ENCODE assay signal across 1 cellular context in genomic region chr9:121577201-121577600, GRCh38.
TF ChIP-seq lines count a peak whose summit lies in the region.

No MANE protein-coding gene starts in this region.

TF ChIP-seq in H1, 55 proteins besides CTCF, POLR2A, EP300 and RAD21:
- TF ChIP-seq MAFK (IDR thresholded peaks at IDR 0.05; ENCODE audit: low read depth, low read length) (no peak), USF2 (IDR thresholded peaks at IDR 0.05; ENCODE audit: low read length) (no peak), SP1 (IDR thresholded peaks at IDR 0.05; ENCODE audit: low read depth, low read length) (no peak), CEBPB (IDR thresholded peaks at IDR 0.05; ENCODE audit: low read depth, low read length) (no peak), CHD7 (IDR thresholded peaks at IDR 0.05; ENCODE audit: insufficient replicate concordance, low read length) (no peak), CHD2 (IDR thresholded peaks at IDR 0.05; ENCODE audit: low read length) (no peak), MAX (IDR thresholded peaks at IDR 0.05) (no peak), RBBP5 (IDR thresholded peaks at IDR 0.05; ENCODE audit: borderline replicate concordance, low read depth, low read length) (no peak), SP4 (IDR thresholded peaks at IDR 0.05; ENCODE audit: low read length) (no peak), ZNF274 (IDR thresholded peaks at IDR 0.05; ENCODE audit: borderline replicate concordance, extremely low read depth, low read length) (no peak), HDAC6 (IDR thresholded peaks at IDR 0.05; ENCODE audit: low read depth, low read length) (no peak), POLR2AphosphoS5 (IDR thresholded peaks at IDR 0.05; ENCODE audit: low read depth, low read length) (no peak), GABPA (IDR thresholded peaks at IDR 0.05; ENCODE audit: borderline replicate concordance, insufficient read depth, low read length) (no peak), ASH2L (IDR thresholded peaks at IDR 0.05; ENCODE audit: low read length) (no peak), POU5F1 (IDR thresholded peaks at IDR 0.05; ENCODE audit: low read depth, low read length) (no peak), SP2 (IDR thresholded peaks at IDR 0.05; ENCODE audit: low read length) (no peak), TEAD4 (IDR thresholded peaks at IDR 0.05; ENCODE audit: low read depth, low read length) (no peak), FOSL1 (IDR thresholded peaks at IDR 0.05; ENCODE audit: insufficient read depth, low read depth, low read length) (no peak), CREB1 (IDR thresholded peaks at IDR 0.05) (no peak)
TF ChIP-seq in H1: peak in this region for 0.
